Comparison of ENCODE assay signal across 11 cellular contexts in the genomic region with DNA sequence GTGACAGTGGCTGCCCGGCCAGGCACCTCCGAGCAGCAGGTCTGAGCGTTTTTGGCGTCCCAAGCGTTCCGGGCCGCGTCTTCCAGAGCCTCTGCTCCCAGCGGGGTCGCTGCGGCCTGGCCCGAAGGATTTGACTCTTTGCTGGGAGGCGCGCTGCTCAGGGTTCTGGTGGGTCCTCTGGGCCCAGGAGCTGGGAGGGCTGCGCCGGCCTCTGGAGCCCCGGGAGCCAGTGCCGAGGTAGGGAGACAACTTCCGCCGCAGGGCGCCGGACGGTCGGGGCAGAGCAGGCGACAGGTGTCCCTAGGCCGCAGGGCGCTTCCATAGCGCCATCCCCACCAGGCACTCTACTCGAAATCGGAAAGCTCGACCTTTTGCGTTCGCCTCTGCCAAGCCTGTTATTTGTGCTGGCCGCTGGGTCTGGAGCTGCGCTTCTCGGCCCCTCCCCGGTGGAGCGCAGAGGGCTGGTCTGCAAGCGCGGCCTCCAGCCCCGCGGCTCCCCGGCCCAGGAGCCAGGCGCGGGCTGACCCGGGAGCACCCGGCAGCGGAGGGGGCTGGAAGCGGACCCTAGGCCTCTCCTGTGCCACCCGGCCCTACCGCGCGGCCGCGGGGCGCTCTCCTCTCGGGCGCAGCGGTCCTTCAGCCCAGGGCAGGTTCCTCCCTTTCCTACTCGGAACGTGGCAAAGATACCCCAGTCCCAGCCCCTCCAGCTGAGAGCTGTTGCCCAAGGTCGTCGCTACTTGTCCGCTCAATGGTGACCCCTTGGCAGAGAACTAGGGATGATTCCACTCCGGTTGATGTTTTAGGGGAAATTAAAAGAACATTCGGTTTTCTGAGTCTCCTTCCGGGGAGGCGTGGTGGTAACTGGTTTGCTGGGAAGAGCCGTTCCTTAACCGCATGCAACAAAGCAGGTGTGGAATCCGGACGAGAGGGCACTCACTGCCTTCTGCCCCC. TPM values are rescaled to one million over a fixed set of nuclear protein-coding genes. Genes with fewer than 3 reads are reported as not detected.
DNase-seq lines count a peak whose midpoint lies in the region; ATAC-seq lines count a peak whose summit lies in the region.
"Had no signal": no experiment of that assay in that cellular context is flagged by ENCODE, and none has a peak within 500 bp of the region (broad histone marks: within the 10 kb centered on the region; RNA-seq: fewer than 3 reads in every experiment).

No MANE protein-coding gene starts in this region.

- peak overlapping the region; percentile 64 for H3K4me3 Mint-ChIP-seq in activated CD4-positive, alpha-beta T cell treated with anti-CD3 and anti-CD28 coated beads for 36 hours
- peak overlapping the region; percentile 57 for H3K4me3 Mint-ChIP-seq in activated CD4-positive, alpha-beta memory T cell treated with anti-CD3 and anti-CD28 coated beads for 36 hours
- H3K4me3 Mint-ChIP-seq in stimulated activated naive B cell treated with anti-CD40 and anti-IgM and Interleukin-4, amounts not matched to agents 10 μg/mL and 1 μg/mL and 100 μg/mL, for 72 hours = peak overlapping the region; percentile 67 to 81

- H3K36me3 Mint-ChIP-seq in activated CD4-positive, alpha-beta T cell treated with anti-CD3 and anti-CD28 coated beads for 36 hours (ENCODE audit: low read depth) = no peaks in the 10 kb centered on the region
- H3K36me3 Mint-ChIP-seq in activated CD4-positive, alpha-beta memory T cell treated with anti-CD3 and anti-CD28 coated beads for 36 hours = peaks cover 1% of the 10 kb centered on the region
- H3K36me3 Mint-ChIP-seq in stimulated activated naive B cell treated with anti-CD40 and anti-IgM and Interleukin-4, amounts not matched to agents 10 μg/mL and 1 μg/mL and 100 μg/mL, for 72 hours = peaks cover 0 to 6% of the 10 kb centered on the region in 2 donors

- H3K36me3 ChIP-seq in SJCRH30 = no peaks in the 10 kb centered on the region
- H3K36me3 ChIP-seq: SJSA1 had no signal

- H3K27me3 Mint-ChIP-seq in activated CD4-positive, alpha-beta T cell treated with anti-CD3 and anti-CD28 coated beads for 36 hours = peaks cover 63% of the 10 kb centered on the region
- peaks cover 66% of the 10 kb centered on the region for H3K27me3 Mint-ChIP-seq in activated CD4-positive, alpha-beta memory T cell treated with anti-CD3 and anti-CD28 coated beads for 36 hours
- peaks cover 66 to 86% of the 10 kb centered on the region in 2 donors for H3K27me3 Mint-ChIP-seq in stimulated activated naive B cell treated with anti-CD40 and anti-IgM and Interleukin-4, amounts not matched to agents 10 μg/mL and 1 μg/mL and 100 μg/mL, for 72 hours

- H3K4me1 ChIP-seq in SJCRH30 = no peaks in the 10 kb centered on the region

- H3K9me3 Mint-ChIP-seq in activated CD4-positive, alpha-beta T cell treated with anti-CD3 and anti-CD28 coated beads for 36 hours (ENCODE audit: low read depth) = no peaks in the 10 kb centered on the region
- no peaks in the 10 kb centered on the region for H3K9me3 Mint-ChIP-seq in activated CD4-positive, alpha-beta memory T cell treated with anti-CD3 and anti-CD28 coated beads for 36 hours
- H3K9me3 Mint-ChIP-seq in stimulated activated naive B cell treated with anti-CD40 and anti-IgM and Interleukin-4, amounts not matched to agents 10 μg/mL and 1 μg/mL and 100 μg/mL, for 72 hours = no peaks in the 10 kb centered on the region

- DNase-seq in activated CD4-positive, alpha-beta T cell treated with anti-CD3 and anti-CD28 coated beads for 36 hours = peak; percentile 26
- no peak for DNase-seq in activated CD4-positive, alpha-beta T cell treated with anti-CD3 and anti-CD28 coated beads for 4 hours
- peak; percentile 20 for DNase-seq in activated CD4-positive, alpha-beta memory T cell treated with anti-CD3 and anti-CD28 coated beads for 36 hours
- no peak for DNase-seq in stimulated activated naive B cell treated with anti-CD40 and anti-IgM and Interleukin-4, amounts not matched to agents 10 μg/mL and 1 μg/mL and 100 μg/mL, for 72 hours
- no peak for DNase-seq in activated CD4-positive, CD25-positive, alpha-beta regulatory T cell (lab: John Stamatoyannopoulos, UW)
- no peak for DNase-seq in SJCRH30
- DNase-seq: stimulated activated CD8-positive, alpha-beta memory T cell treated with anti-CD3 and anti-CD28 coated beads, Interleukin-4, amount 100 ng/mL, for 48 hours had no signal

- H3K9me3 ChIP-seq in iPS-18c (ENCODE audit: control insufficient read depth, insufficient read depth, low read length) (peaks cover 5% of the 10 kb centered on the region), SJCRH30 (replicated peaks) (no peaks in the 10 kb centered on the region)

- POLR2A ChIA-PET in activated CD4-positive, alpha-beta T cell treated with anti-CD3 and anti-CD28 coated beads for 36 hours (lab: Charles Lee) = no interaction called here
- POLR2A ChIA-PET in activated CD4-positive, alpha-beta memory T cell treated with anti-CD3 and anti-CD28 coated beads for 36 hours (lab: Charles Lee) = no interaction called here

- CTCF ChIA-PET in activated CD4-positive, alpha-beta T cell treated with anti-CD3 and anti-CD28 coated beads for 36 hours (lab: Charles Lee) = interaction anchor here (1.3 kb wide), 1 partner anchor 70 kb away, joined by 4 read pairs; no protein-coding TSS in a partner anchor
- CTCF ChIA-PET in activated CD4-positive, alpha-beta memory T cell treated with anti-CD3 and anti-CD28 coated beads for 36 hours (lab: Charles Lee) = interaction anchor here (1.3 to 1.4 kb wide), 2 partner anchors 9 to 153 kb away, joined by 3 to 4 read pairs; no protein-coding TSS in a partner anchor

- no peak overlapping the region for H3K27ac Mint-ChIP-seq in activated CD4-positive, alpha-beta T cell treated with anti-CD3 and anti-CD28 coated beads for 36 hours
- no peak overlapping the region for H3K27ac Mint-ChIP-seq in activated CD4-positive, alpha-beta memory T cell treated with anti-CD3 and anti-CD28 coated beads for 36 hours
- H3K27ac Mint-ChIP-seq in stimulated activated naive B cell treated with anti-CD40 and anti-IgM and Interleukin-4, amounts not matched to agents 10 μg/mL and 1 μg/mL and 100 μg/mL, for 72 hours = peak overlapping the region; percentile 90

- intact Hi-C loops in activated CD4-positive, alpha-beta T cell treated with anti-CD3 and anti-CD28 coated beads for 36 hours (cut with DNase I, micrococcal nuclease) = loop anchor here in 1 of 2 experiments (10.0 kb wide), 1 partner anchor 224 kb away; no protein-coding TSS in a partner anchor
- intact Hi-C loops in activated CD4-positive, alpha-beta memory T cell treated with anti-CD3 and anti-CD28 coated beads for 36 hours (cut with micrococcal nuclease) = loop anchor here (5.0 kb wide), 1 partner anchor 226 kb away; no protein-coding TSS in a partner anchor

- H3K4me1 Mint-ChIP-seq in activated CD4-positive, alpha-beta T cell treated with anti-CD3 and anti-CD28 coated beads for 36 hours = peaks cover 36% of the 10 kb centered on the region
- peaks cover 31% of the 10 kb centered on the region for H3K4me1 Mint-ChIP-seq in activated CD4-positive, alpha-beta memory T cell treated with anti-CD3 and anti-CD28 coated beads for 36 hours (ENCODE audit: low read depth)
- peaks cover 26 to 61% of the 10 kb centered on the region in 2 donors for H3K4me1 Mint-ChIP-seq in stimulated activated naive B cell treated with anti-CD40 and anti-IgM and Interleukin-4, amounts not matched to agents 10 μg/mL and 1 μg/mL and 100 μg/mL, for 72 hours

- no peaks in the 10 kb centered on the region for H3K27me3 ChIP-seq in SJCRH30

- no peak for ATAC-seq in activated CD4-positive, alpha-beta T cell treated with anti-CD3 and anti-CD28 coated beads for 36 hours
- peak in 1 of 2 donors; percentile 12 for ATAC-seq in stimulated activated naive B cell treated with anti-CD40 and anti-IgM and Interleukin-4, amounts not matched to agents 10 μg/mL and 1 μg/mL and 100 μg/mL, for 72 hours (replicated peaks)
- no peak for ATAC-seq in GM18511 (IDR thresholded peaks at IDR 0.05; ENCODE audit: unreplicated experiment)

- no peak overlapping the region for H3K27ac ChIP-seq in SJCRH30
- H3K27ac ChIP-seq: SJSA1 had no signal

- H3K4me3 ChIP-seq in iPS-18c (ENCODE audit: insufficient read depth, low read depth, low read length) (peak overlapping the region; percentile 28), SJCRH30 (no peak overlapping the region)
- H3K4me3 ChIP-seq: SJSA1 had no signal

RNA-seq across cellular contexts. Expression of gene SIM2, which starts 2.3 kb away (rescaled TPM):
- 1 to 10 TPM; 2.0 to 2.4 TPM for total RNA-seq in activated CD4-positive, alpha-beta T cell treated with anti-CD3 and anti-CD28 coated beads for 36 hours
- 1 to 10 TPM; 1.8 to 2.2 TPM for total RNA-seq in activated CD4-positive, alpha-beta memory T cell treated with anti-CD3 and anti-CD28 coated beads for 36 hours
- 0.06 TPM in 1 of 2 replicates, not detected in the other for total RNA-seq in SJCRH30 (2014; rRNA removed; shearing (Covaris generic))
- total RNA-seq: lung microvascular endothelial cell had no signal

Comparison
In these comparisons a context has a peak if more than half of its experiments do, and no peak if none do; other contexts are left out.
1. DNase-seq: peak in activated CD4-positive, alpha-beta T cell treated with anti-CD3 and anti-CD28 coated beads for 36 hours (single experiment) and activated CD4-positive, alpha-beta memory T cell treated with anti-CD3 and anti-CD28 coated beads for 36 hours (single experiment); none in activated CD4-positive, alpha-beta T cell treated with anti-CD3 and anti-CD28 coated beads for 4 hours (0 of 2), stimulated activated naive B cell treated with anti-CD40 and anti-IgM and Interleukin-4, amounts not matched to agents 10 μg/mL and 1 μg/mL and 100 μg/mL, for 72 hours (single experiment), activated CD4-positive, CD25-positive, alpha-beta regulatory T cell (0 of 4) and SJCRH30 (0 of 2).
2. Peak in every context shown above with its lines, with median percentiles within 50 percentile points of each other: H3K4me3 Mint-ChIP-seq.